Comparison of ENCODE assay signal across 8 cellular contexts in the genomic region with DNA sequence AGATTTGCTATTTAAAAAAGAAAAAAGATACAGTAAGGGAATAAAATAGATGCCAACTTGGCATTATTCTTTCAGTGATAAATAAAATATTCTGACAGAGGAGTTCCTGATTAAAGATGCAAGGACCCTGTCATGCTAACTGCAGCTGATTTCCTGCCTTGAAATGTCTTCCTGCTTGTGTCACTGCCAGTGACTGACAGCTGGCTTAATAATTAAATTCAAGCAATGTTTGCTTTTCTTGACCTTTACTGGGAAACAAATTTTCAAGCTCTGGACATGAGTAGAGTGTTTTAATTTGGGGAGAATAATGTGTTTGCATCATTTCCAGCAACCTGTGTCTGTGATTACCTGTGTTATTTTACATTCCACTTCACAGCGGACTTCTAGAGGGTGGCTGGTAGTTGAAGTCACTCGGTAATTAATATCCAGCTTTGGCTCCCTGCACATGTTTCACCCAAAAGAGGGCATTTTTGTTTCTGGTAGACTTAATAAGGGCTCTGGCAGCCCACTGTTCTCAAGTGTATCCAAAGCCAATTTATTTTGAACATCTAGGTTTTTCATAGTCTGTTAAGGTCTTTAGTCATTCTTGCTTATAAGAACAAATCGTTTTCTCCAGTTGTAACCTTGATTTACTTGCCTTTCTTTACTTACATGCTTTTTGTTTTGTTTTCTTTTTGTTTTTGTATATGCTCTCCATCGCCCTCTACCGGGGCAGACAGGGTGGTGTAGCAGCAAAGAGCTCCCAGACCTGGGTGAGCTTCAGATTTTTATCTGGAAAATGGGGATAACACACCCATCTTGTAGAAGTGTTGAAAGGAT. TPM values are rescaled to one million over a fixed set of nuclear protein-coding genes. Genes with fewer than 3 reads are reported as not detected.
DNase-seq lines count a peak whose midpoint lies in the region; ATAC-seq and TF ChIP-seq lines count a peak whose summit lies in the region.

No MANE protein-coding gene starts in this region.

- no TSS peak for BruUV-seq in Caco-2 (replicated peaks; lab: Mats Ljungman, UMichigan)

- H3K4me3 ChIP-seq in Caco-2 (ENCODE audit: low read depth, low read length) (no peak overlapping the region), upper lobe of right lung (no peak overlapping the region)

- H3K4me1 Mint-ChIP-seq in Caco-2 (ENCODE audit: low read depth, unreplicated experiment) (peaks cover 7% of the 10 kb centered on the region), endothelial cell (ENCODE audit: unreplicated experiment) (peaks cover 6% of the 10 kb centered on the region), nephron (no peaks in the 10 kb centered on the region)

- no peaks in the 10 kb centered on the region for H3K36me3 ChIP-seq in Caco-2 (ENCODE audit: control insufficient read depth, insufficient read depth, low read length)
- no peaks in the 10 kb centered on the region for H3K36me3 ChIP-seq in upper lobe of right lung

- CTCF ChIA-PET in Caco-2 (lab: Charles Lee): interaction anchor here (0.7 to 2.0 kb wide), 18 partner anchors 10 to 146 kb away, joined by 3 to 18 read pairs (median 4); partner anchors contain the start of genes APLF, FBXO48 and PROKR1

- H3K27me3 Mint-ChIP-seq in Caco-2 (ENCODE audit: insufficient read depth, unreplicated experiment) (no peaks in the 10 kb centered on the region), endothelial cell (ENCODE audit: unreplicated experiment) (no peaks in the 10 kb centered on the region), nephron (ENCODE audit: low read depth) (no peaks in the 10 kb centered on the region)

- H3K9me3 Mint-ChIP-seq in Caco-2 (ENCODE audit: unreplicated experiment) (no peaks in the 10 kb centered on the region), endothelial cell (ENCODE audit: unreplicated experiment) (no peaks in the 10 kb centered on the region), nephron (peaks cover 14% of the 10 kb centered on the region)

- intact Hi-C loops in Caco-2 (cut with micrococcal nuclease; ENCODE audit: unreplicated experiment) (loop anchor here (1.0 to 5.0 kb wide), 3 partner anchors 52 to 132 kb away; no protein-coding TSS in a partner anchor), upper lobe of right lung (cut with DNase I) (no loop called here)

- H3K9me3 ChIP-seq in Caco-2: no peaks in the 10 kb centered on the region
- no peaks in the 10 kb centered on the region for H3K9me3 ChIP-seq in upper lobe of right lung

- ATAC-seq in GM21390 (IDR thresholded peaks at IDR 0.05; ENCODE audit: unreplicated experiment): peak; percentile 61
- peak; percentile 82 for ATAC-seq in upper lobe of right lung

- peak; percentile 71 to 72 for TF ChIP-seq CTCF in Caco-2 (IDR thresholded peaks at IDR 0.05; ENCODE audit: insufficient read depth in 1 of 2, low read depth in 1 of 2, low read length in 1 of 2, severe bottlenecking in 1 of 2, unreplicated experiment in 1 of 2)
- TF ChIP-seq CTCF in endothelial cell (IDR thresholded peaks at IDR 0.05; ENCODE audit: unreplicated experiment): peak; percentile 85
- TF ChIP-seq CTCF in nephron (IDR thresholded peaks at IDR 0.05; ENCODE audit: unreplicated experiment in 3 of 3): peak; percentile 49 to 66 (median 55)
- TF ChIP-seq CTCF in upper lobe of right lung (IDR thresholded peaks at IDR 0.05): peak; percentile 83

- peak; percentile 37 to 61 for DNase-seq in Caco-2
- DNase-seq in NCI-H1694 treated with DMSO at 0.1 percent for 48 hours (lab: John Stamatoyannopoulos, UW): peak; percentile 17
- DNase-seq in activated CD4-positive, alpha-beta T cell treated with anti-CD3 and anti-CD28 coated beads, Interleukin-2, amount 50 U/mL, for 48 hours: peak; percentile 47 to 60
- peak; percentile 30 for DNase-seq in endothelial cell (ENCODE audit: low spot score)
- DNase-seq in upper lobe of right lung: peak; percentile 67
- no peak for DNase-seq in NCI-H2107 (lab: John Stamatoyannopoulos, UW)

- H3K4me1 ChIP-seq in Caco-2: peaks cover 9% of the 10 kb centered on the region
- H3K4me1 ChIP-seq in upper lobe of right lung: peaks cover 7% of the 10 kb centered on the region

- H3K27me3 ChIP-seq in Caco-2 (replicated peaks; ENCODE audit: control insufficient read depth, insufficient read depth, low read length): no peaks in the 10 kb centered on the region
- no peaks in the 10 kb centered on the region for H3K27me3 ChIP-seq in upper lobe of right lung

- H3K27ac Mint-ChIP-seq in Caco-2 (ENCODE audit: unreplicated experiment): no peak overlapping the region
- no peak overlapping the region for H3K27ac Mint-ChIP-seq in endothelial cell (ENCODE audit: unreplicated experiment)
- H3K27ac Mint-ChIP-seq in nephron: peak overlapping the region in 1 of 3 experiments; percentile 36

- H3K27ac ChIP-seq in upper lobe of right lung: no peak overlapping the region

- H3K4me3 Mint-ChIP-seq in Caco-2 (ENCODE audit: unreplicated experiment) (peak overlapping the region; percentile 6), endothelial cell (ENCODE audit: unreplicated experiment) (no peak overlapping the region), nephron (no peak overlapping the region)

- H3K36me3 Mint-ChIP-seq in Caco-2 (ENCODE audit: insufficient read depth, unreplicated experiment): no peaks in the 10 kb centered on the region
- H3K36me3 Mint-ChIP-seq in endothelial cell (ENCODE audit: low read depth, unreplicated experiment): no peaks in the 10 kb centered on the region
- H3K36me3 Mint-ChIP-seq in nephron (ENCODE audit: low read depth): no peaks in the 10 kb centered on the region

- POLR2A ChIA-PET in Caco-2 (lab: Charles Lee): no interaction called here

RNA-seq across cellular contexts. Expression of gene PROKR1, which starts 48.5 kb away (rescaled TPM):
- total RNA-seq in Caco-2 (2022) (0.09 TPM in 1 of 2 replicates, not detected in the other), endothelial cell (ENCODE audit: unreplicated experiment) (0.38 TPM), upper lobe of right lung (not detected)
